In genomic region chr11:86196291-86196690, GRCh38 we compare ENCODE assay signal across 13 cellular contexts.
"Had no signal": no experiment of that assay in that cellular context is flagged by ENCODE, and none has a peak within 500 bp of the region (broad histone marks: within the 10 kb centered on the region; RNA-seq: fewer than 3 reads in every experiment).

No MANE protein-coding gene starts in this region.

- H3K36me3 Mint-ChIP-seq: naive B cell, neural progenitor cell had no signal

- H3K27me3 Mint-ChIP-seq: activated CD8-positive, alpha-beta memory T cell treated with anti-CD3 and anti-CD28 coated beads, Interleukin-2, amount 10 ng/mL, durations not matched to agents 7 days and 5 days; naive B cell had no signal

- DNase-seq: activated CD4-positive, alpha-beta T cell treated with anti-CD3 and anti-CD28 coated beads, Interleukin-2, amount 50 U/mL, for 48 hours; activated CD8-positive, alpha-beta memory T cell treated with anti-CD3 and anti-CD28 coated beads, Interleukin-2, amount 10 ng/mL, durations not matched to agents 7 days and 5 days; activated effector memory CD4-positive, alpha-beta T cell treated with Interleukin-2 at 50 U/mL for 16 hours; activated naive CD4-positive, alpha-beta T cell treated with anti-CD3 and anti-CD28 coated beads, Interleukin-2, amount 50 U/mL, for 16 hours; activated T-cell treated with anti-CD3 and anti-CD28 coated beads, Interleukin-2, amount 50 U/mL, for 4 hours; naive B cell; ovary; right lobe of liver; upper lobe of left lung had no signal

- H3K9me3 Mint-ChIP-seq: activated T-cell treated with anti-CD3 and anti-CD28 coated beads, Interleukin-2, amount 50 U/mL, for 4 hours; neural progenitor cell; stimulated activated naive CD8-positive, alpha-beta T cell treated with anti-CD3 and anti-CD28 coated beads, Interleukin-15, Interleukin-2, amounts not matched to agents 100 ng/mL and 50 ng/mL, for 24 hours had no signal

- ATAC-seq: activated CD8-positive, alpha-beta memory T cell treated with anti-CD3 and anti-CD28 coated beads, Interleukin-2, amount 10 ng/mL, durations not matched to agents 7 days and 5 days; activated T-cell treated with anti-CD3 and anti-CD28 coated beads, Interleukin-2, amount 50 U/mL, for 4 hours; left lobe of liver; right lobe of liver had no signal

- FAIRE-seq: islet of Langerhans had no signal

- H3K27ac Mint-ChIP-seq: activated CD8-positive, alpha-beta memory T cell treated with anti-CD3 and anti-CD28 coated beads, Interleukin-2, amount 10 ng/mL, durations not matched to agents 7 days and 5 days; naive B cell; neural progenitor cell; stimulated activated naive CD8-positive, alpha-beta T cell treated with anti-CD3 and anti-CD28 coated beads, Interleukin-15, Interleukin-2, amounts not matched to agents 100 ng/mL and 50 ng/mL, for 24 hours had no signal

- H3K4me3 Mint-ChIP-seq: activated CD8-positive, alpha-beta memory T cell treated with anti-CD3 and anti-CD28 coated beads, Interleukin-2, amount 10 ng/mL, durations not matched to agents 7 days and 5 days; activated T-cell treated with anti-CD3 and anti-CD28 coated beads, Interleukin-2, amount 50 U/mL, for 4 hours; naive B cell; neural progenitor cell; stimulated activated naive CD8-positive, alpha-beta T cell treated with anti-CD3 and anti-CD28 coated beads, Interleukin-15, Interleukin-2, amounts not matched to agents 100 ng/mL and 50 ng/mL, for 24 hours had no signal
